Comparison of ENCODE assay signal across 24 cellular contexts in the genomic region with DNA sequence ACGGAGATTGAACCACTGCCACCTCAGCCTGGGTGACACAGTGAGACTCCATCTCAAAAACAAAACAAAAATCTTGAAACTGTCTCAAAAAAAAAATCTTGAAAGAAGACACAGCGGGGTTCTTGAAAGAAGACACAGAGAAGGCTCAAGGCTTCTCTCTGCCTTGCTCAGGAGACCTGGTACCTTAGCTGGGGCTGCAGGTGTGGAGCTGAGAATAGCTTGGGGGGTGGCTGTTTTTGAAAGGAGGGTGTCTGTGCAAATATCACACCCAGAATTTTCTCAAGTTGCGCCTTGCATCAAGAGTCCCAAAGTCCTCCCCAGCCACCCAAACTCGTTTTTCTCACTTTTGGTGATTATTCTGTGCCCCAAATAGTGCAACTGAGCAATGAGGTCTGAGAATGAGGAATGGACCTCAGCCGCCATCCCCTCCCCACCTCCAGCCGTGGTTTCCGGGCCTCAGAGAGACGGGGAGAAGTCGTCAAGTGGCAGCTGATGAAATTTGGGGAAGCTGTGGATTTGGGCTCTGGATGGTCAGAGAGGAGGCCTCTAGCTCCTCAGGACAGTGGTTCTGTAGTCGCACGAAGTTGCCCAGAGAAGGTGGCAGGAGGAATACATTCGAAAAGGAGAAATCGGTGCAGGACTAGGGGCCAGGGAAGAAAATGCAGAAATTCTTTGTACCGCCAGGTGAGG. TPM values are rescaled to one million over a fixed set of nuclear protein-coding genes. Genes with fewer than 3 reads are reported as not detected.
DNase-seq lines count a peak whose midpoint lies in the region; ATAC-seq, FAIRE-seq and TF ChIP-seq lines count a peak whose summit lies in the region.
"Had no signal": no experiment of that assay in that cellular context is flagged by ENCODE, and none has a peak within 500 bp of the region (broad histone marks: within the 10 kb centered on the region; RNA-seq: fewer than 3 reads in every experiment).

No MANE protein-coding gene starts in this region.

- H3K4me2 ChIP-seq in HepG2 (ENCODE audit: low read depth, low read length): no peak overlapping the region

- peak overlapping the region; percentile 75 for H3K27ac Mint-ChIP-seq in WTC11
- H3K27ac Mint-ChIP-seq: activated CD4-positive, alpha-beta T cell treated with anti-CD3 and anti-CD28 coated beads, Interleukin-2, amount 10 ng/mL, durations not matched to agents 24 days and 14 days; activated CD8-positive, alpha-beta memory T cell treated with anti-CD3 and anti-CD28 coated beads, Interleukin-2, amount 10 ng/mL, durations not matched to agents 7 days and 5 days; activated naive CD4-positive, alpha-beta T cell treated with anti-CD3 and anti-CD28 coated beads, Interleukin-2, amount 50 U/mL, for 24 hours; activated T-helper 1 cell treated with anti-CD3 and anti-CD28 coated beads, Interleukin-12 subunit alpha, Interleukin-12 subunit beta, Interleukin-2, Interleukin-4 antibody, amounts not matched to agents 30 ng/mL and 10 ng/mL and 1 ng/mL, durations not matched to agents 14 hours and 24 hours and 36 hours; T-cell had no signal

- H3K9me3 Mint-ChIP-seq in WTC11: peaks cover 4% of the 10 kb centered on the region; the same call in 1 of the 2 replicates
- H3K9me3 Mint-ChIP-seq: activated CD4-positive, alpha-beta T cell treated with anti-CD3 and anti-CD28 coated beads, Interleukin-2, amount 10 ng/mL, durations not matched to agents 24 days and 14 days; activated naive CD4-positive, alpha-beta T cell treated with anti-CD3 and anti-CD28 coated beads, Interleukin-2, amount 50 U/mL, for 24 hours; activated T-helper 1 cell treated with anti-CD3 and anti-CD28 coated beads, Interleukin-12 subunit alpha, Interleukin-12 subunit beta, Interleukin-2, Interleukin-4 antibody, amounts not matched to agents 30 ng/mL and 10 ng/mL and 1 ng/mL, durations not matched to agents 14 hours and 24 hours and 36 hours; memory B cell; T-cell had no signal

- no peak for TF ChIP-seq RAD21 in HepG2 (CRISPR knock-in tag; IDR thresholded peaks at IDR 0.05)

- DNase-seq in NOMO-1 (lab: John Stamatoyannopoulos, UW; ENCODE audit: unreplicated experiment in 2 of 2) (peak; percentile 16 to 49), NOMO-1 treated with dmso at 0.1 percent for 144 hours (lab: John Stamatoyannopoulos, UW; ENCODE audit: unreplicated experiment) (no peak), NB4 (ENCODE audit: low read depth) (peak; percentile 74), WTC11 (ENCODE audit: low spot score) (no peak), SIG-M5 treated with dmso at 0.1 percent for 504 hours (lab: John Stamatoyannopoulos, UW; ENCODE audit: unreplicated experiment) (no peak), NCI-H2029 (lab: John Stamatoyannopoulos, UW) (no peak), HepG2 (ENCODE audit: low spot score) (no peak)
- DNase-seq: 8988T; activated CD4-positive, alpha-beta T cell treated with anti-CD3 and anti-CD28 coated beads, Interleukin-2, amount 10 ng/mL, durations not matched to agents 24 days and 14 days; activated CD8-positive, alpha-beta memory T cell treated with anti-CD3 and anti-CD28 coated beads, Interleukin-2, amount 10 ng/mL, durations not matched to agents 7 days and 5 days; AML-193; NCI-H526 treated with DMSO at 0.1 percent for 48 hours; Right ventricle myocardium superior; stimulated activated CD4-positive, alpha-beta T cell treated with anti-CD3 and anti-CD28 coated beads, Interleukin-2, amount 100 ng/mL, for 48 hours; stimulated activated naive CD4-positive, alpha-beta T cell treated with Interleukin-2 at 50 U/mL for 16 hours; T-cell had no signal

- ATAC-seq in WTC11 (no peak), HepG2 (no peak)
- no peak for ATAC-seq in activated CD4-positive, CD25-positive, alpha-beta regulatory T cell treated with anti-CD3 and anti-CD28 coated beads, Interleukin-2, amount 50 U/mL, for 24 hours
- ATAC-seq: activated CD8-positive, alpha-beta memory T cell treated with anti-CD3 and anti-CD28 coated beads, Interleukin-2, amount 10 ng/mL, durations not matched to agents 7 days and 5 days; T-cell had no signal

- H3K36me3 Mint-ChIP-seq in WTC11: peaks cover 8% of the 10 kb centered on the region

- TF ChIP-seq POLR2A in NB4 (IDR thresholded peaks at IDR 0.05; ENCODE audit: extremely low read depth, insufficient read length) (no peak), HepG2 (IDR thresholded peaks at IDR 0.05; ENCODE audit: insufficient read depth in 1 of 2, low read depth in 2 of 2, low read length in 2 of 2) (no peak)

- WGBS in HepG2 (ENCODE audit: low lambda C conversion rate): 77% methylated on average over 13 of the region's 14 CpGs

- no peak for TF ChIP-seq CTCF in NB4 (IDR thresholded peaks at IDR 0.05; ENCODE audit: low read depth, low read length)
- no peak for TF ChIP-seq CTCF in WTC11 (IDR thresholded peaks at IDR 0.05)
- no peak for TF ChIP-seq CTCF in HepG2 (CRISPR knock-in tag; IDR thresholded peaks at IDR 0.05)

- H3K4me1 Mint-ChIP-seq in WTC11: peaks cover 5% of the 10 kb centered on the region

- no peaks in the 10 kb centered on the region for H3K9me3 ChIP-seq in HepG2 (ENCODE audit: low read length)
- H3K9me3 ChIP-seq: HAP-1, thoracic aorta had no signal

- H3K79me2 ChIP-seq in HepG2 (ENCODE audit: insufficient read depth, low read length): no peaks in the 10 kb centered on the region

- FAIRE-seq in HepG2 (lab: Jason Lieb, UNC): no peak
- FAIRE-seq: endothelial cell of umbilical vein, GM18507 had no signal

- H3K4me1 ChIP-seq in HepG2 (ENCODE audit: insufficient read depth, low read length): peaks cover 30% of the 10 kb centered on the region
- H3K4me1 ChIP-seq: HAP-1 had no signal

- TF ChIP-seq EP300 in HepG2 (IDR thresholded peaks at IDR 0.05; ENCODE audit: low read depth in 2 of 2, low read length in 2 of 2) (no peak), HepG2 (CRISPR knock-in tag; IDR thresholded peaks at IDR 0.05; ENCODE audit: borderline replicate concordance) (no peak)

- H3K4me3 Mint-ChIP-seq in WTC11: no peak overlapping the region
- H3K4me3 Mint-ChIP-seq: activated CD4-positive, alpha-beta T cell treated with anti-CD3 and anti-CD28 coated beads, Interleukin-2, amount 10 ng/mL, durations not matched to agents 24 days and 14 days; activated CD8-positive, alpha-beta memory T cell treated with anti-CD3 and anti-CD28 coated beads, Interleukin-2, amount 10 ng/mL, durations not matched to agents 7 days and 5 days; activated naive CD4-positive, alpha-beta T cell treated with anti-CD3 and anti-CD28 coated beads, Interleukin-2, amount 50 U/mL, for 24 hours; activated T-helper 1 cell treated with anti-CD3 and anti-CD28 coated beads, Interleukin-12 subunit alpha, Interleukin-12 subunit beta, Interleukin-2, Interleukin-4 antibody, amounts not matched to agents 30 ng/mL and 10 ng/mL and 1 ng/mL, durations not matched to agents 14 hours and 24 hours and 36 hours; memory B cell; T-cell had no signal

- POLR2A ChIA-PET in WTC11 (lab: Charles Lee): no interaction called here
- POLR2A ChIA-PET in HepG2 (lab: Yijun Ruan, JAX): no interaction called here

- H3K4me3 ChIP-seq in NB4 (ENCODE audit: low read depth, low read length) (no peak overlapping the region), HepG2 (replicated peaks in 1 of 3; ENCODE audit: insufficient read depth in 1 of 3, low read depth in 2 of 3, low read length in 3 of 3) (no peak overlapping the region)
- H3K4me3 ChIP-seq: HAP-1, thoracic aorta had no signal

- H3K36me3 ChIP-seq in HepG2 (replicated peaks in 1 of 2; ENCODE audit: control insufficient read depth in 1 of 2, insufficient read depth in 2 of 2, low read length in 2 of 2): no peaks in the 10 kb centered on the region
- H3K36me3 ChIP-seq: HAP-1 had no signal

- no peak overlapping the region for H3K9ac ChIP-seq in HepG2 (ENCODE audit: insufficient read depth, low read depth, low read length)

- no peaks in the 10 kb centered on the region for H3K27me3 Mint-ChIP-seq in WTC11 (ENCODE audit: low read depth)
- H3K27me3 Mint-ChIP-seq: activated CD4-positive, alpha-beta T cell treated with anti-CD3 and anti-CD28 coated beads, Interleukin-2, amount 10 ng/mL, durations not matched to agents 24 days and 14 days; activated CD8-positive, alpha-beta memory T cell treated with anti-CD3 and anti-CD28 coated beads, Interleukin-2, amount 10 ng/mL, durations not matched to agents 7 days and 5 days; activated naive CD4-positive, alpha-beta T cell treated with anti-CD3 and anti-CD28 coated beads, Interleukin-2, amount 50 U/mL, for 24 hours; memory B cell; T-cell had no signal

- no peaks in the 10 kb centered on the region; a peak in 1 of 5 replicates for H3K27me3 ChIP-seq in HepG2 (ENCODE audit: control insufficient read depth in 1 of 2, insufficient read depth in 2 of 2, low read length in 2 of 2)

- H4K20me1 ChIP-seq in HepG2 (ENCODE audit: insufficient read depth, low read length): no peaks in the 10 kb centered on the region

- BruUV-seq in HepG2 (replicated peaks; lab: Mats Ljungman, UMichigan): no TSS peak

- in situ Hi-C loops in HepG2 (cut with HindIII; ENCODE audit: extremely low pct_ligation_motif_present, low pct_unique_long_range_greater_than_20kb): no loop called here

- no peak overlapping the region for H3K27ac ChIP-seq in HepG2 (ENCODE audit: extremely low read length, insufficient read depth, low read length)
- H3K27ac ChIP-seq: thoracic aorta had no signal

- no peak overlapping the region for H2AFZ ChIP-seq in HepG2 (ENCODE audit: low read length)

- CTCF ChIA-PET in WTC11 (lab: Charles Lee): interaction anchor here (0.9 to 2.2 kb wide), 2 partner anchors 36 to 37 kb away, joined by 3 to 12 read pairs; no protein-coding TSS in a partner anchor
- CTCF ChIA-PET in HepG2 (lab: Yijun Ruan, JAX; ENCODE audit: low intra/inter-chr PET ratio, low total read pairs): no interaction called here

- intact Hi-C loops in HepG2 (cut with micrococcal nuclease; ENCODE audit: unreplicated experiment): no loop called here

RNA-seq across cellular contexts. Expression of gene S1PR2, which starts 8.8 kb away (rescaled TPM):
- total RNA-seq in WTC11 (2021): 12.9 to 13.6 TPM (median 13.2 TPM) in 3 replicates
- 0.93 and 1.3 TPM in 2 replicates for total RNA-seq in HepG2 (2016; rRNA removed; fragmentation: Illumina TruSeq; extraction: Trizol)
- total RNA-seq in HepG2 (2016; cell fraction: cytosol; rRNA removed; fragmentation: Illumina TruSeq; extraction: Trizol; ENCODE audit: low read depth): 0.26 and 0.51 TPM in 2 replicates
- 0.77 and 1.4 TPM in 2 replicates for total RNA-seq in HepG2 (2016; cell fraction: insoluble cytoplasmic fraction; rRNA removed; fragmentation: Illumina TruSeq; extraction: Trizol)
- 1.2 and 1.4 TPM in 2 replicates for total RNA-seq in HepG2 (2016; cell fraction: membrane; rRNA removed; fragmentation: Illumina TruSeq; extraction: Trizol)
- total RNA-seq in HepG2 (2016; cell fraction: nucleus; rRNA removed; fragmentation: Illumina TruSeq; extraction: Trizol): 0.66 and 1.0 TPM in 2 replicates
- polyA plus RNA-seq in HepG2 (2011; rRNA removed): 0.91 and 1.2 TPM in 2 replicates
- polyA plus RNA-seq in HepG2 (2011; cell fraction: cytosol; rRNA removed): 1.1 and 1.2 TPM in 2 replicates
- 0.51 and 0.69 TPM in 2 replicates for polyA plus RNA-seq in HepG2 (2011; cell fraction: nucleus; rRNA removed)
- 0.59 and 0.71 TPM in 2 replicates for polyA plus RNA-seq in HepG2 (2012)
- polyA plus RNA-seq in HepG2 (2016; cell fraction: cytosol; fragmentation: Illumina TruSeq; extraction: Trizol; ENCODE audit: low read depth): 0.19 and 0.20 TPM in 2 replicates
- 0.53 and 0.66 TPM in 2 replicates for polyA plus RNA-seq in HepG2 (2016; cell fraction: insoluble cytoplasmic fraction; fragmentation: Illumina TruSeq; extraction: Trizol; ENCODE audit: low read depth)
- polyA plus RNA-seq in HepG2 (2016; cell fraction: membrane; fragmentation: Illumina TruSeq; extraction: Trizol; ENCODE audit: low read depth): 0.55 and 0.86 TPM in 2 replicates
- polyA plus RNA-seq in HepG2 (2016; cell fraction: nucleus; fragmentation: Illumina TruSeq; extraction: Trizol; ENCODE audit: insufficient read depth, low read depth): 1.1 and 1.4 TPM in 2 replicates
- polyA minus RNA-seq in HepG2 (2011; rRNA and poly(A)+ RNA removed; ENCODE audit: low replicate concordance): 10.2 and 10.5 TPM in 2 replicates
- 2.3 and 2.4 TPM in 2 replicates for polyA minus RNA-seq in HepG2 (2011; cell fraction: cytosol; rRNA and poly(A)+ RNA removed)
- 0.77 and 0.99 TPM in 2 replicates for polyA minus RNA-seq in HepG2 (2011; cell fraction: nucleus; rRNA and poly(A)+ RNA removed)

RNA-seq across cellular contexts. Expression of gene DNMT1, which starts 27.6 kb away (rescaled TPM):
- total RNA-seq in WTC11 (2021) (174 to 210 TPM (median 191 TPM) in 3 replicates), HepG2 (2016; rRNA removed; fragmentation: Illumina TruSeq; extraction: Trizol) (71.3 and 91.1 TPM in 2 replicates)
- 19.2 and 22.3 TPM in 2 replicates for total RNA-seq in HepG2 (2016; cell fraction: cytosol; rRNA removed; fragmentation: Illumina TruSeq; extraction: Trizol; ENCODE audit: low read depth)
- total RNA-seq in HepG2 (2016; cell fraction: insoluble cytoplasmic fraction; rRNA removed; fragmentation: Illumina TruSeq; extraction: Trizol): 56.4 and 79.8 TPM in 2 replicates
- 22.8 and 25.9 TPM in 2 replicates for total RNA-seq in HepG2 (2016; cell fraction: membrane; rRNA removed; fragmentation: Illumina TruSeq; extraction: Trizol)
- total RNA-seq in HepG2 (2016; cell fraction: nucleus; rRNA removed; fragmentation: Illumina TruSeq; extraction: Trizol): 75.7 and 86.8 TPM in 2 replicates
- polyA plus RNA-seq in HepG2 (2011; rRNA removed): 24.5 and 31.2 TPM in 2 replicates
- 8.4 and 10.3 TPM in 2 replicates for polyA plus RNA-seq in HepG2 (2011; cell fraction: cytosol; rRNA removed)
- 93.5 and 117 TPM in 2 replicates for polyA plus RNA-seq in HepG2 (2011; cell fraction: nucleus; rRNA removed)
- polyA plus RNA-seq in HepG2 (2012): 44.7 and 63.7 TPM in 2 replicates
- 4.3 and 4.9 TPM in 2 replicates for polyA plus RNA-seq in HepG2 (2016; cell fraction: cytosol; fragmentation: Illumina TruSeq; extraction: Trizol; ENCODE audit: low read depth)
- polyA plus RNA-seq in HepG2 (2016; cell fraction: insoluble cytoplasmic fraction; fragmentation: Illumina TruSeq; extraction: Trizol; ENCODE audit: low read depth): 51.8 and 69.6 TPM in 2 replicates
- 11.8 and 13.3 TPM in 2 replicates for polyA plus RNA-seq in HepG2 (2016; cell fraction: membrane; fragmentation: Illumina TruSeq; extraction: Trizol; ENCODE audit: low read depth)
- 227 and 231 TPM in 2 replicates for polyA plus RNA-seq in HepG2 (2016; cell fraction: nucleus; fragmentation: Illumina TruSeq; extraction: Trizol; ENCODE audit: insufficient read depth, low read depth)
- 52.1 and 125 TPM in 2 replicates for polyA minus RNA-seq in HepG2 (2011; rRNA and poly(A)+ RNA removed; ENCODE audit: low replicate concordance)
- 28.0 and 28.5 TPM in 2 replicates for polyA minus RNA-seq in HepG2 (2011; cell fraction: cytosol; rRNA and poly(A)+ RNA removed)
- 40.2 and 40.9 TPM in 2 replicates for polyA minus RNA-seq in HepG2 (2011; cell fraction: nucleus; rRNA and poly(A)+ RNA removed)

RNA-seq across cellular contexts. Expression of gene MRPL4, which starts 29.7 kb away (rescaled TPM):
- 109 to 112 TPM (median 110 TPM) in 3 replicates for total RNA-seq in WTC11 (2021)
- 36.7 and 40.6 TPM in 2 replicates for total RNA-seq in HepG2 (2016; rRNA removed; fragmentation: Illumina TruSeq; extraction: Trizol)
- total RNA-seq in HepG2 (2016; cell fraction: cytosol; rRNA removed; fragmentation: Illumina TruSeq; extraction: Trizol; ENCODE audit: low read depth): 27.9 and 28.7 TPM in 2 replicates
- total RNA-seq in HepG2 (2016; cell fraction: insoluble cytoplasmic fraction; rRNA removed; fragmentation: Illumina TruSeq; extraction: Trizol): 31.8 and 42.1 TPM in 2 replicates
- total RNA-seq in HepG2 (2016; cell fraction: membrane; rRNA removed; fragmentation: Illumina TruSeq; extraction: Trizol): 31.0 and 33.7 TPM in 2 replicates
- total RNA-seq in HepG2 (2016; cell fraction: nucleus; rRNA removed; fragmentation: Illumina TruSeq; extraction: Trizol): 19.4 and 26.7 TPM in 2 replicates
- polyA plus RNA-seq in HepG2 (2011; rRNA removed): 42.5 and 45.4 TPM in 2 replicates
- 43.4 and 60.6 TPM in 2 replicates for polyA plus RNA-seq in HepG2 (2011; cell fraction: cytosol; rRNA removed)
- polyA plus RNA-seq in HepG2 (2011; cell fraction: nucleus; rRNA removed): 90.6 and 101 TPM in 2 replicates
- polyA plus RNA-seq in HepG2 (2012): 32.0 and 46.2 TPM in 2 replicates
- polyA plus RNA-seq in HepG2 (2016; cell fraction: cytosol; fragmentation: Illumina TruSeq; extraction: Trizol; ENCODE audit: low read depth): 69.8 and 81.5 TPM in 2 replicates
- 76.0 and 88.0 TPM in 2 replicates for polyA plus RNA-seq in HepG2 (2016; cell fraction: insoluble cytoplasmic fraction; fragmentation: Illumina TruSeq; extraction: Trizol; ENCODE audit: low read depth)
- 72.3 and 74.6 TPM in 2 replicates for polyA plus RNA-seq in HepG2 (2016; cell fraction: membrane; fragmentation: Illumina TruSeq; extraction: Trizol; ENCODE audit: low read depth)
- polyA plus RNA-seq in HepG2 (2016; cell fraction: nucleus; fragmentation: Illumina TruSeq; extraction: Trizol; ENCODE audit: insufficient read depth, low read depth): 80.4 and 81.9 TPM in 2 replicates
- polyA minus RNA-seq in HepG2 (2011; rRNA and poly(A)+ RNA removed; ENCODE audit: low replicate concordance): 34.7 and 41.5 TPM in 2 replicates
- polyA minus RNA-seq in HepG2 (2011; cell fraction: cytosol; rRNA and poly(A)+ RNA removed): 14.2 and 20.8 TPM in 2 replicates
- polyA minus RNA-seq in HepG2 (2011; cell fraction: nucleus; rRNA and poly(A)+ RNA removed): 15.0 and 15.5 TPM in 2 replicates

RNA-seq across cellular contexts. Expression of gene ICAM1, which starts 48.6 kb away (rescaled TPM):
- total RNA-seq in WTC11 (2021) (3.8 to 5.4 TPM (median 4.8 TPM) in 3 replicates), HepG2 (2016; rRNA removed; fragmentation: Illumina TruSeq; extraction: Trizol) (12.8 and 37.9 TPM in 2 replicates)
- 2.8 and 3.4 TPM in 2 replicates for total RNA-seq in HepG2 (2016; cell fraction: cytosol; rRNA removed; fragmentation: Illumina TruSeq; extraction: Trizol; ENCODE audit: low read depth)
- total RNA-seq in HepG2 (2016; cell fraction: insoluble cytoplasmic fraction; rRNA removed; fragmentation: Illumina TruSeq; extraction: Trizol): 11.2 and 38.7 TPM in 2 replicates
- total RNA-seq in HepG2 (2016; cell fraction: membrane; rRNA removed; fragmentation: Illumina TruSeq; extraction: Trizol): 6.9 and 8.2 TPM in 2 replicates
- total RNA-seq in HepG2 (2016; cell fraction: nucleus; rRNA removed; fragmentation: Illumina TruSeq; extraction: Trizol): 36.6 and 43.7 TPM in 2 replicates
- 98.4 and 153 TPM in 2 replicates for polyA plus RNA-seq in HepG2 (2011; rRNA removed)
- 88.6 and 125 TPM in 2 replicates for polyA plus RNA-seq in HepG2 (2011; cell fraction: cytosol; rRNA removed)
- 70.4 and 93.5 TPM in 2 replicates for polyA plus RNA-seq in HepG2 (2011; cell fraction: nucleus; rRNA removed)
- 31.4 and 71.9 TPM in 2 replicates for polyA plus RNA-seq in HepG2 (2012)
- 2.4 and 2.5 TPM in 2 replicates for polyA plus RNA-seq in HepG2 (2016; cell fraction: cytosol; fragmentation: Illumina TruSeq; extraction: Trizol; ENCODE audit: low read depth)
- 12.7 and 15.7 TPM in 2 replicates for polyA plus RNA-seq in HepG2 (2016; cell fraction: insoluble cytoplasmic fraction; fragmentation: Illumina TruSeq; extraction: Trizol; ENCODE audit: low read depth)
- 4.6 and 5.2 TPM in 2 replicates for polyA plus RNA-seq in HepG2 (2016; cell fraction: membrane; fragmentation: Illumina TruSeq; extraction: Trizol; ENCODE audit: low read depth)
- 75.8 and 77.2 TPM in 2 replicates for polyA plus RNA-seq in HepG2 (2016; cell fraction: nucleus; fragmentation: Illumina TruSeq; extraction: Trizol; ENCODE audit: insufficient read depth, low read depth)
- 19.2 and 165 TPM in 2 replicates for polyA minus RNA-seq in HepG2 (2011; rRNA and poly(A)+ RNA removed; ENCODE audit: low replicate concordance)
- polyA minus RNA-seq in HepG2 (2011; cell fraction: cytosol; rRNA and poly(A)+ RNA removed): 97.0 and 140 TPM in 2 replicates
- 31.8 and 54.1 TPM in 2 replicates for polyA minus RNA-seq in HepG2 (2011; cell fraction: nucleus; rRNA and poly(A)+ RNA removed)

Comparison
In these comparisons a context has a peak if more than half of its experiments do, and no peak if none do; other contexts are left out.
1. DNase-seq: peak in NOMO-1 (2 of 2) and NB4 (single experiment); none in NOMO-1 treated with dmso at 0.1 percent for 144 hours (single experiment), WTC11 (single experiment), SIG-M5 treated with dmso at 0.1 percent for 504 hours (single experiment), NCI-H2029 (single experiment) and HepG2 (single experiment).